1 cellular context compared by ENCODE assay signal in the genomic region with DNA sequence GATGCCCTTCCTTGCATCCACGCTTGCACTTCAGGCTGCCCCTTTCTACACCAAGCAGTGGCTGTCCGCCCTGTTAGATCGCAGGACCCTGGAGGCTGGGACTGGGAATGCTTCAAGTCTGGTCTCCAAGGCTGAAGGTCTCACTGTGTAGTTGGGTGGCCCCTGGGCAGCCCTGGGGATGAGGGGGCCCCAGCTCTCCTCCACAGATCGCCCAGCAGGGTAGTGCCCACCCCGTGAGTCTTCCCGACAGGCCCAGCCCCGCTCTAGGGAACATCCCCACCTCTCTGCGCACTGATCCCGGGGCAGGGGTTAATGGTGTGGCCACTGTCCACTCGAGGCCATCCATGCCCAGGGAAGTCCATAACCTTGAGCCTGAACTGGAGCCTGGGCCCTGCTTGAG.
TF ChIP-seq lines count a peak whose summit lies in the region.

No MANE protein-coding gene starts in this region.

TF ChIP-seq in HepG2, 621 proteins besides CTCF, POLR2A, EP300 and RAD21:
- TF ChIP-seq SIX4 (CRISPR knock-in tag; IDR thresholded peaks at IDR 0.05) = no peak
- no peak for TF ChIP-seq NR2C2 (CRISPR knock-in tag; IDR thresholded peaks at IDR 0.05; ENCODE audit: borderline replicate concordance)
- TF ChIP-seq, protein P1, sequence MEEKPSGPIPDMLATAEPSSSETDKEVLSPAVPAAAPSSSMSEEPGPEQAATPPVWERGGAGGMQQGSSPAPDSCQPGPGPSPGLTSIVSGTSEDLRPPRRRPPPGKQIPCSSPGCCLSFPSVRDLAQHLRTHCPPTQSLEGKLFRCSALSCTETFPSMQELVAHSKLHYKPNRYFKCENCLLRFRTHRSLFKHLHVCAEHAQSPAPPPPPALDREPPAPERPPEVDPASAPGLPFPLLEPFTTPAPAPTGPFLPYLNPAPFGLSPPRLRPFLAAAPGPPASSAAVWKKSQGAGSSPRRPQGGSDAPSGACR (CRISPR knock-in tag; IDR thresholded peaks at IDR 0.05) = no peak
- no peak for TF ChIP-seq ZNF615 (CRISPR knock-in tag; IDR thresholded peaks at IDR 0.05; ENCODE audit: borderline replicate concordance)
- TF ChIP-seq TEAD3 (CRISPR knock-in tag; optimal IDR thresholded peaks at IDR 0.05; ENCODE audit: borderline replicate concordance) = peak; percentile 9
- TF ChIP-seq, protein P2, sequence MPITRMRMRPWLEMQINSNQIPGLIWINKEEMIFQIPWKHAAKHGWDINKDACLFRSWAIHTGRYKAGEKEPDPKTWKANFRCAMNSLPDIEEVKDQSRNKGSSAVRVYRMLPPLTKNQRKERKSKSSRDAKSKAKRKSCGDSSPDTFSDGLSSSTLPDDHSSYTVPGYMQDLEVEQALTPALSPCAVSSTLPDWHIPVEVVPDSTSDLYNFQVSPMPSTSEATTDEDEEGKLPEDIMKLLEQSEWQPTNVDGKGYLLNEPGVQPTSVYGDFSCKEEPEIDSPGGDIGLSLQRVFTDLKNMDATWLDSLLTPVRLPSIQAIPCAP (CRISPR knock-in tag; IDR thresholded peaks at IDR 0.05; ENCODE audit: low read depth) = no peak
- no peak for TF ChIP-seq GLI4 (CRISPR knock-in tag; IDR thresholded peaks at IDR 0.05; ENCODE audit: borderline replicate concordance)
- TF ChIP-seq, protein P3, sequence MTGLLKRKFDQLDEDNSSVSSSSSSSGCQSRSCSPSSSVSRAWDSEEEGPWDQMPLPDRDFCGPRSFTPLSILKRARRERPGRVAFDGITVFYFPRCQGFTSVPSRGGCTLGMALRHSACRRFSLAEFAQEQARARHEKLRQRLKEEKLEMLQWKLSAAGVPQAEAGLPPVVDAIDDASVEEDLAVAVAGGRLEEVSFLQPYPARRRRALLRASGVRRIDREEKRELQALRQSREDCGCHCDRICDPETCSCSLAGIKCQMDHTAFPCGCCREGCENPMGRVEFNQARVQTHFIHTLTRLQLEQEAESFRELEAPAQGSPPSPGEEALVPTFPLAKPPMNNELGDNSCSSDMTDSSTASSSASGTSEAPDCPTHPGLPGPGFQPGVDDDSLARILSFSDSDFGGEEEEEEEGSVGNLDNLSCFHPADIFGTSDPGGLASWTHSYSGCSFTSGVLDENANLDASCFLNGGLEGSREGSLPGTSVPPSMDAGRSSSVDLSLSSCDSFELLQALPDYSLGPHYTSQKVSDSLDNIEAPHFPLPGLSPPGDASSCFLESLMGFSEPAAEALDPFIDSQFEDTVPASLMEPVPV (CRISPR knock-in tag; IDR thresholded peaks at IDR 0.05) = no peak
- TF ChIP-seq, protein P4, sequence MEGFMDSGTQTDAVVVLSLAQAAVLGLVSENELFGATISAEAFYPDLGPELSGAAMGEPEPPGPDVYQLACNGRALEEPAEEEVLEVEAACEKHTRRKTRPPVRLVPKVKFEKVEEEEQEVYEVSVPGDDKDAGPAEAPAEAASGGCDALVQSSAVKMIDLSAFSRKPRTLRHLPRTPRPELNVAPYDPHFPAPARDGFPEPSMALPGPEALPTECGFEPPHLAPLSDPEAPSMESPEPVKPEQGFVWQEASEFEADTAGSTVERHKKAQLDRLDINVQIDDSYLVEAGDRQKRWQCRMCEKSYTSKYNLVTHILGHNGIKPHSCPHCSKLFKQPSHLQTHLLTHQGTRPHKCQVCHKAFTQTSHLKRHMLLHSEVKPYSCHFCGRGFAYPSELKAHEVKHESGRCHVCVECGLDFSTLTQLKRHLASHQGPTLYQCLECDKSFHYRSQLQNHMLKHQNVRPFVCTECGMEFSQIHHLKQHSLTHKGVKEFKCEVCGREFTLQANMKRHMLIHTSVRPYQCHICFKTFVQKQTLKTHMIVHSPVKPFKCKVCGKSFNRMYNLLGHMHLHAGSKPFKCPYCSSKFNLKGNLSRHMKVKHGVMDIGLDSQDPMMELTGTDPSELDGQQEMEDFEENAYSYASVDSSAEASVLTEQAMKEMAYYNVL (CRISPR knock-in tag; IDR thresholded peaks at IDR 0.05; ENCODE audit: borderline replicate concordance) = no peak
- TF ChIP-seq ZNF24 (IDR thresholded peaks at IDR 0.05) = no peak
- TF ChIP-seq ZFX (CRISPR knock-in tag; IDR thresholded peaks at IDR 0.05; ENCODE audit: low read depth) = 0 out of 2 replicates have a peak, but pooled peaks have one; percentile 3
- TF ChIP-seq ZFP37 (CRISPR knock-in tag; IDR thresholded peaks at IDR 0.05; ENCODE audit: borderline replicate concordance) = no peak
